ENCODE assay signal across 15 cellular contexts in the genomic region with DNA sequence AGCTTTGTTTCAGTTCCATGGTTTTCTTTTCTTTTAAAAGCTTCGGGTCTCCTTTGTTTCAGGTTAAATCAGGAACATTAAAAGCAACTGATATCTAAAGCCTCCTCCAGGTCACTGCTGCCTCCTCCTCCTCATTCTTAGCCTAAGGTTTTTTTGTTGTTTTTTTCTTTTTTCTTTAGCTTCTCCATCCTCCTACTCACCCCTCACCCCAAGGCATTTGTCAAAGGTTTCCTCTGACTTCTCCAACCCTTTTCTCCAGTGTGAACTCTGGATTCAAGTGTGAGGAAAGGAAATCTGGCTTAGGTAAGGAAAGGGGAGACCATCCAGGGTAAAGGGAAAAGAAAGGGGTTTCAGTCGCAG.
A peak's percentile ranks its signal among the peaks of the same experiment; 100 is the strongest.
DNase-seq lines count a peak whose midpoint lies in the region; ATAC-seq and TF ChIP-seq lines count a peak whose summit lies in the region.
"Had no signal": no experiment of that assay in that cellular context is flagged by ENCODE, and none has a peak within 500 bp of the region (broad histone marks: within the 10 kb centered on the region; RNA-seq: fewer than 3 reads in every experiment).

No MANE protein-coding gene starts in this region.

- no peaks in the 10 kb centered on the region for H3K36me3 Mint-ChIP-seq in GM23338 (ENCODE audit: low read depth)
- no peaks in the 10 kb centered on the region for H3K36me3 Mint-ChIP-seq in activated CD4-positive, alpha-beta memory T cell treated with anti-CD3 and anti-CD28 coated beads for 36 hours
- H3K36me3 Mint-ChIP-seq: CD14-positive monocyte had no signal

- ATAC-seq in GM23338 = no peak
- no peak for ATAC-seq in GM19455 (IDR thresholded peaks at IDR 0.05; ENCODE audit: unreplicated experiment)

- H4K8ac ChIP-seq in mesendoderm (ENCODE audit: low read depth, low read length) = no peak overlapping the region

- H3K4me3 Mint-ChIP-seq in GM23338 = no peak overlapping the region
- no peak overlapping the region for H3K4me3 Mint-ChIP-seq in activated CD4-positive, alpha-beta memory T cell treated with anti-CD3 and anti-CD28 coated beads for 36 hours
- H3K4me3 Mint-ChIP-seq: CD14-positive monocyte had no signal

- H3K4me2 ChIP-seq in GM23338 (peak overlapping the region; percentile 42), mesendoderm (ENCODE audit: low read length) (no peak overlapping the region)
- H3K4me2 ChIP-seq: PC-9 had no signal

- POLR2A ChIA-PET in activated CD4-positive, alpha-beta memory T cell treated with anti-CD3 and anti-CD28 coated beads for 36 hours (lab: Charles Lee) = no interaction called here

- no peaks in the 10 kb centered on the region for H3K79me1 ChIP-seq in mesendoderm (ENCODE audit: low read length)

- no peak overlapping the region for H3K9ac ChIP-seq in mesendoderm (ENCODE audit: low read length)
- H3K9ac ChIP-seq in stomach smooth muscle (ENCODE audit: low read length in 2 of 2) = peak overlapping the region in 1 of 2 donors; percentile 26

- H3K9me2 ChIP-seq in GM23338 (ENCODE audit: insufficient read depth) = peaks cover 11% of the 10 kb centered on the region

- intact Hi-C loops in ascending aorta (cut with DNase I) = no loop called here
- intact Hi-C loops in activated CD4-positive, alpha-beta memory T cell treated with anti-CD3 and anti-CD28 coated beads for 36 hours (cut with micrococcal nuclease) = no loop called here

- CTCF ChIA-PET in activated CD4-positive, alpha-beta memory T cell treated with anti-CD3 and anti-CD28 coated beads for 36 hours (lab: Charles Lee) = no interaction called here

- H3K9me3 Mint-ChIP-seq in GM23338 = no peaks in the 10 kb centered on the region; the same call in 2 of the 3 replicates
- H3K9me3 Mint-ChIP-seq in activated CD4-positive, alpha-beta memory T cell treated with anti-CD3 and anti-CD28 coated beads for 36 hours = no peaks in the 10 kb centered on the region

- no peaks in the 10 kb centered on the region for H3F3A ChIP-seq in GM23338 (replicated peaks; ENCODE audit: low read depth)

- H2BK120ac ChIP-seq in mesendoderm (ENCODE audit: low read depth, low read length) = peak overlapping the region; percentile 61

- peak overlapping the region; percentile 10 for H2BK5ac ChIP-seq in mesendoderm (ENCODE audit: low read length)

- peak overlapping the region; percentile 21; the same call in 1 of the 2 replicates for H2AFZ ChIP-seq in GM23338
- H2AFZ ChIP-seq: PC-9 had no signal

- DNase-seq in GM23338 (ENCODE audit: low spot score) (no peak), ascending aorta (ENCODE audit: low spot score in 2 of 2) (no peak), mesendoderm (no peak), NCI-H1417 treated with DMSO at 0.1 percent for 48 hours (lab: John Stamatoyannopoulos, UW) (no peak)
- DNase-seq in activated CD4-positive, alpha-beta memory T cell treated with anti-CD3 and anti-CD28 coated beads for 36 hours = no peak
- DNase-seq: COR-L47, KG1, NCI-H1694, NCI-H446 treated with DMSO at 0.1 percent for 48 hours, NCI-H748 treated with DMSO at 0.1 percent for 48 hours, PC-9 had no signal

- H3K27me3 Mint-ChIP-seq in GM23338 (ENCODE audit: insufficient read depth, low read depth, poor library complexity) = peaks cover 2% of the 10 kb centered on the region
- peaks cover 8% of the 10 kb centered on the region for H3K27me3 Mint-ChIP-seq in activated CD4-positive, alpha-beta memory T cell treated with anti-CD3 and anti-CD28 coated beads for 36 hours

- no peak overlapping the region for H3K4me3 ChIP-seq in GM23338
- H3K4me3 ChIP-seq in ascending aorta = no peak overlapping the region
- no peak overlapping the region for H3K4me3 ChIP-seq in mesendoderm (ENCODE audit: low read length)
- H3K4me3 ChIP-seq in stomach smooth muscle (ENCODE audit: low read length in 2 of 2) = no peak overlapping the region
- H3K4me3 ChIP-seq: PC-9 had no signal

- no peaks in the 10 kb centered on the region for H4K20me1 ChIP-seq in GM23338 (replicated peaks; ENCODE audit: insufficient read depth)

- no peak overlapping the region for H3K56ac ChIP-seq in mesendoderm (ENCODE audit: low read length)

- H3K4ac ChIP-seq in mesendoderm (ENCODE audit: low read depth, low read length) = no peak overlapping the region

- no peaks in the 10 kb centered on the region for H3K27me3 ChIP-seq in GM23338 (ENCODE audit: insufficient read depth)
- H3K27me3 ChIP-seq in ascending aorta = no peaks in the 10 kb centered on the region
- H3K27me3 ChIP-seq in mesendoderm (ENCODE audit: insufficient read depth, low read length, poor library complexity) = no peaks in the 10 kb centered on the region
- no peaks in the 10 kb centered on the region for H3K27me3 ChIP-seq in stomach smooth muscle (ENCODE audit: control insufficient read depth in 1 of 2, insufficient read depth in 2 of 2, low read length in 2 of 2)

- H3K9me3 ChIP-seq in ascending aorta (no peaks in the 10 kb centered on the region), stomach smooth muscle (ENCODE audit: control insufficient read depth in 2 of 2, low read length in 2 of 2) (peaks cover 0 to 3% of the 10 kb centered on the region in 2 donors)

- TF ChIP-seq CTCF in GM23338 (conservative IDR thresholded peaks at IDR 0.05; ENCODE audit: low read depth in 2 of 2) (no peak), ascending aorta (IDR thresholded peaks at IDR 0.05) (no peak)

- peaks cover 26% of the 10 kb centered on the region for H3K4me1 ChIP-seq in GM23338 (ENCODE audit: insufficient read depth)
- H3K4me1 ChIP-seq in ascending aorta = peaks cover 10 to 12% of the 10 kb centered on the region in 2 donors
- H3K4me1 ChIP-seq in mesendoderm (ENCODE audit: control insufficient read depth, low read depth, low read length) = peaks cover 6% of the 10 kb centered on the region
- H3K4me1 ChIP-seq in stomach smooth muscle (ENCODE audit: control insufficient read depth, insufficient read depth, low read length) = peaks cover 18% of the 10 kb centered on the region

- no peak overlapping the region for H4K5ac ChIP-seq in mesendoderm (ENCODE audit: low read length)

- H3K27ac ChIP-seq in GM23338 (ENCODE audit: low read depth) (no peak overlapping the region), ascending aorta (peak overlapping the region; percentile 73), mesendoderm (ENCODE audit: low read depth, low read length) (no peak overlapping the region), stomach smooth muscle (ENCODE audit: low read length) (peak overlapping the region; percentile 53)
- H3K27ac ChIP-seq: HL-60, PC-9 had no signal

- H2AK5ac ChIP-seq in mesendoderm (ENCODE audit: low read length) = no peak overlapping the region

- H3K36me3 ChIP-seq in GM23338 (ENCODE audit: insufficient read depth) (no peaks in the 10 kb centered on the region), ascending aorta (no peaks in the 10 kb centered on the region), mesendoderm (ENCODE audit: control insufficient read depth, insufficient read depth, low read length) (no peaks in the 10 kb centered on the region), stomach smooth muscle (ENCODE audit: control insufficient read depth in 2 of 2, insufficient read depth in 2 of 2, low read length in 2 of 2) (no peaks in the 10 kb centered on the region)

- peaks cover 18% of the 10 kb centered on the region for H3K4me1 Mint-ChIP-seq in GM23338
- H3K4me1 Mint-ChIP-seq in activated CD4-positive, alpha-beta memory T cell treated with anti-CD3 and anti-CD28 coated beads for 36 hours (ENCODE audit: low read depth) = no peaks in the 10 kb centered on the region

- H3K27ac Mint-ChIP-seq in GM23338 = no peak overlapping the region
- no peak overlapping the region for H3K27ac Mint-ChIP-seq in activated CD4-positive, alpha-beta memory T cell treated with anti-CD3 and anti-CD28 coated beads for 36 hours
- H3K27ac Mint-ChIP-seq: CD14-positive monocyte had no signal

- peak overlapping the region; percentile 51 for H3K18ac ChIP-seq in mesendoderm (ENCODE audit: low read length)

- H2BK15ac ChIP-seq in mesendoderm (replicated peaks; ENCODE audit: low read depth) = peak overlapping the region; percentile 78

- H3K23ac ChIP-seq in mesendoderm (ENCODE audit: low read length) = no peak overlapping the region

- no CpG with 5 or more reads among the region's 2 CpGs for WGBS in mesendoderm (ENCODE audit: extremely low coverage, insufficient coverage, low lambda C conversion rate)

- no peaks in the 10 kb centered on the region for H3K79me2 ChIP-seq in GM23338 (replicated peaks; ENCODE audit: insufficient read depth)
- no peaks in the 10 kb centered on the region for H3K79me2 ChIP-seq in mesendoderm (ENCODE audit: control insufficient read depth, insufficient read depth, low read length)

TF ChIP-seq in GM23338, 12 proteins besides CTCF, POLR2A, EP300 and RAD21 (continues in another document):
- no peak for TF ChIP-seq JUNB (IDR thresholded peaks at IDR 0.05; ENCODE audit: unreplicated experiment)
- no peak for TF ChIP-seq STAT1 (IDR thresholded peaks at IDR 0.05; ENCODE audit: unreplicated experiment)
- TF ChIP-seq EZH2phosphoT487 (IDR thresholded peaks at IDR 0.05; ENCODE audit: unreplicated experiment) = no peak
- no peak for TF ChIP-seq CREB1 (CRISPR knock-in tag; IDR thresholded peaks at IDR 0.05; ENCODE audit: low read depth)
- TF ChIP-seq POLR2AphosphoS5 (IDR thresholded peaks at IDR 0.05; ENCODE audit: low read depth) = no peak
- TF ChIP-seq, protein P1, sequence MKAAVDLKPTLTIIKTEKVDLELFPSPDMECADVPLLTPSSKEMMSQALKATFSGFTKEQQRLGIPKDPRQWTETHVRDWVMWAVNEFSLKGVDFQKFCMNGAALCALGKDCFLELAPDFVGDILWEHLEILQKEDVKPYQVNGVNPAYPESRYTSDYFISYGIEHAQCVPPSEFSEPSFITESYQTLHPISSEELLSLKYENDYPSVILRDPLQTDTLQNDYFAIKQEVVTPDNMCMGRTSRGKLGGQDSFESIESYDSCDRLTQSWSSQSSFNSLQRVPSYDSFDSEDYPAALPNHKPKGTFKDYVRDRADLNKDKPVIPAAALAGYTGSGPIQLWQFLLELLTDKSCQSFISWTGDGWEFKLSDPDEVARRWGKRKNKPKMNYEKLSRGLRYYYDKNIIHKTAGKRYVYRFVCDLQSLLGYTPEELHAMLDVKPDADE (IDR thresholded peaks at IDR 0.05) = no peak
- TF ChIP-seq NANOG (IDR thresholded peaks at IDR 0.05; ENCODE audit: borderline replicate concordance) = no peak
- no peak for TF ChIP-seq ZNF114 (CRISPR knock-in tag; IDR thresholded peaks at IDR 0.05)
- no peak for TF ChIP-seq EZH2 (IDR thresholded peaks at IDR 0.05; ENCODE audit: low read depth, unreplicated experiment)

Comparison
In these comparisons a context has a peak if more than half of its experiments do, and no peak if none do; other contexts are left out.
1. H3K27ac ChIP-seq: peak in ascending aorta (2 of 2) and stomach smooth muscle (single experiment); none in GM23338 (single experiment) and mesendoderm (single experiment).